Comparison of ENCODE assay signal across 1 cellular context in genomic region chr6:30489081-30490030, GRCh38.
TF ChIP-seq lines count a peak whose summit lies in the region.

TSS of gene HLA-E (plus strand) at chr6:30489509. CDS start at chr6:30489532, 23 bp downstream.

TF ChIP-seq in HepG2, 621 proteins besides CTCF, POLR2A, EP300 and RAD21 (continued from another document and continues in another):
- TF ChIP-seq ZHX1 (CRISPR knock-in tag; IDR thresholded peaks at IDR 0.05; ENCODE audit: low read depth) (no peak), ISX (CRISPR knock-in tag; conservative IDR thresholded peaks at IDR 0.05) (no peak), RBM22 (optimal IDR thresholded peaks at IDR 0.05; ENCODE audit: low read length) (no peak), ZMYM4 (CRISPR knock-in tag; IDR thresholded peaks at IDR 0.05) (peak; percentile 45), ZNF674 (CRISPR knock-in tag; IDR thresholded peaks at IDR 0.05; ENCODE audit: low read depth) (no peak), SRSF1 (optimal IDR thresholded peaks at IDR 0.05; ENCODE audit: low read depth, low read length) (peak; percentile 60), HOMEZ (CRISPR knock-in tag; IDR thresholded peaks at IDR 0.05; ENCODE audit: low read depth) (peak; percentile 46; the same call in 1 of the 2 replicates), HMG20A (CRISPR knock-in tag; IDR thresholded peaks at IDR 0.05; ENCODE audit: borderline replicate concordance) (no peak; the same call in 1 of the 2 replicates), ZNF33B (CRISPR knock-in tag; IDR thresholded peaks at IDR 0.05) (peak; percentile 65; the same call in 1 of the 2 replicates), KLF11 (CRISPR knock-in tag; IDR thresholded peaks at IDR 0.05) (0 out of 2 replicates have a peak, but pooled peaks have one; percentile 27), FOXO1 (CRISPR knock-in tag; IDR thresholded peaks at IDR 0.05) (peak; percentile 12; the same call in 1 of the 2 replicates), MXD1 (CRISPR knock-in tag; IDR thresholded peaks at IDR 0.05) (peak; percentile 76), NFAT5 (CRISPR knock-in tag; IDR thresholded peaks at IDR 0.05) (no peak), SNAPC2 (CRISPR knock-in tag; IDR thresholded peaks at IDR 0.05) (peak; percentile 81; the same call in 1 of the 2 replicates), NFRKB (IDR thresholded peaks at IDR 0.05) (no peak), HDAC2 (CRISPR knock-in tag; IDR thresholded peaks at IDR 0.05) (peak; percentile 17), ZNF329 (CRISPR knock-in tag; IDR thresholded peaks at IDR 0.05; ENCODE audit: low read depth) (0 out of 2 replicates have a peak, but pooled peaks have one; percentile 64), ZBTB21 (CRISPR knock-in tag; IDR thresholded peaks at IDR 0.05) (no peak), TBX2 (CRISPR knock-in tag; IDR thresholded peaks at IDR 0.05; ENCODE audit: borderline replicate concordance) (peak; percentile 50; the same call in 1 of the 2 replicates), ZNF337 (CRISPR knock-in tag; IDR thresholded peaks at IDR 0.05; ENCODE audit: borderline replicate concordance, low read depth) (no peak), HNRNPLL (IDR thresholded peaks at IDR 0.05; ENCODE audit: low read depth, low read length, poor library complexity, severe bottlenecking) (peak; percentile 56), TRAFD1 (CRISPR knock-in tag; IDR thresholded peaks at IDR 0.05; ENCODE audit: borderline replicate concordance) (no peak), YEATS4 (CRISPR knock-in tag; IDR thresholded peaks at IDR 0.05; ENCODE audit: borderline replicate concordance) (peak; percentile 68), ZNF546 (CRISPR knock-in tag; conservative IDR thresholded peaks at IDR 0.05) (no peak), ARNT (IDR thresholded peaks at IDR 0.05) (no peak), BATF2 (CRISPR knock-in tag; IDR thresholded peaks at IDR 0.05) (no peak), ZNF703 (CRISPR knock-in tag; IDR thresholded peaks at IDR 0.05; ENCODE audit: borderline replicate concordance) (peak; percentile 53; the same call in 1 of the 2 replicates), ZNF3 (CRISPR knock-in tag; IDR thresholded peaks at IDR 0.05) (no peak), THAP9 (CRISPR knock-in tag; IDR thresholded peaks at IDR 0.05; ENCODE audit: borderline replicate concordance) (no peak; the same call in 1 of the 2 replicates), RNF219 (CRISPR knock-in tag; IDR thresholded peaks at IDR 0.05) (no peak), MXD3 (CRISPR knock-in tag; IDR thresholded peaks at IDR 0.05) (peak; percentile 38; the same call in 1 of the 2 replicates), PCBP1 (IDR thresholded peaks at IDR 0.05; ENCODE audit: borderline replicate concordance, low read depth, low read length) (no peak), REST (IDR thresholded peaks at IDR 0.05; ENCODE audit: borderline replicate concordance in 1 of 2, low read depth in 1 of 2, low read length in 2 of 2) (no peak)
